In the genomic region with DNA sequence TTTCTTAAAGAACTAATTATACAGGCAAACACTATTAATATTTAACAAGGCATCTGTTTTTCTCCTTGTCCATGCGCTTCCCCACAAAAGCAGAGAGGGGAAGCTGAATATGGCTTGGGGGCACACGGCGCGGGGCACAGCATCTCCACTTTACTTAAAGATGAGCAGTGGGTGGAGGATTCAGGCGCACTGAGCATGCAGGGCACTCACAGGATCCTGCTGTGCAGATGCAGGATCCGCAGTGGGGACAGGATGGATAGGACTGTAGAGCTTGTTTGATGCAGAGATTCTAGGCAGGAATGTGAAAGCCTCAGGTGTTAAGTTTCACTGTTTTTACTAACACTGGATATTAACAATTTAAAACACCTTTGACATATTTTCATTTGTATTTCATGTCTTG, we compare ENCODE assay signal across 18 cellular contexts. TPM values are rescaled to one million over a fixed set of nuclear protein-coding genes. Genes with fewer than 3 reads are reported as not detected.
DNase-seq lines count a peak whose midpoint lies in the region; ATAC-seq and TF ChIP-seq lines count a peak whose summit lies in the region.
"Had no signal": no experiment of that assay in that cellular context is flagged by ENCODE, and none has a peak within 500 bp of the region (broad histone marks: within the 10 kb centered on the region; RNA-seq: fewer than 3 reads in every experiment).

No MANE protein-coding gene starts in this region.

- peak; percentile 82 for DNase-seq in COLO668 (lab: John Stamatoyannopoulos, UW; ENCODE audit: unreplicated experiment)
- DNase-seq in NCI-H748 treated with DMSO at 0.1 percent for 48 hours (lab: John Stamatoyannopoulos, UW) = peak; percentile 94
- no peak for DNase-seq in NCI-H1694 treated with DMSO at 0.1 percent for 48 hours (lab: John Stamatoyannopoulos, UW)
- DNase-seq in AG08395 (ENCODE audit: low spot score) = no peak
- no peak for DNase-seq in erythroblast (lab: John Stamatoyannopoulos, UW)
- no peak for DNase-seq in naive thymus-derived CD4-positive, alpha-beta T cell
- DNase-seq: activated naive CD8-positive, alpha-beta T cell treated with anti-CD3 and anti-CD28 coated beads, Interleukin-2, amount 10 ng/mL, durations not matched to agents 7 days and 5 days; activated T-cell treated with anti-CD3 and anti-CD28 coated beads, Interleukin-2, amount 50 U/mL, for 48 hours; Calu3; effector CD8-positive, alpha-beta T cell; Kasumi-1; NCI-H187; OCI-M1; stimulated activated CD4-positive, alpha-beta T cell treated with anti-CD3 and anti-CD28 coated beads, Interleukin-2, amount 100 ng/mL, for 48 hours had no signal

- H3K9me3 ChIP-seq in HEK293 (ENCODE audit: control insufficient read depth, insufficient read depth, low read depth, low read length) (no peaks in the 10 kb centered on the region), iPS-20b (ENCODE audit: insufficient read depth, low read depth, low read length) (no peaks in the 10 kb centered on the region)
- H3K9me3 ChIP-seq in naive thymus-derived CD4-positive, alpha-beta T cell (ENCODE audit: control insufficient read depth in 2 of 3, low read length in 3 of 3) = no peaks in the 10 kb centered on the region

- peak overlapping the region; percentile 54; the same call in 1 of the 2 replicates for H3K9ac ChIP-seq in iPS-20b (ENCODE audit: low read depth, low read length)

- intact Hi-C loops in naive thymus-derived CD4-positive, alpha-beta T cell (cut with micrococcal nuclease) = no loop called here

- no peak for TF ChIP-seq CTCF in HEK293 (tag by site-specific recombination; IDR thresholded peaks at IDR 0.05)

- H3K27me3 ChIP-seq in iPS-20b (ENCODE audit: insufficient read depth, low read length) = no peaks in the 10 kb centered on the region
- no peaks in the 10 kb centered on the region for H3K27me3 ChIP-seq in naive thymus-derived CD4-positive, alpha-beta T cell (ENCODE audit: control insufficient read depth in 2 of 2, insufficient read depth in 2 of 2, low read length in 2 of 2)

- no peaks in the 10 kb centered on the region for H3K9me3 Mint-ChIP-seq in naive thymus-derived CD4-positive, alpha-beta T cell
- H3K9me3 Mint-ChIP-seq: activated naive CD8-positive, alpha-beta T cell treated with anti-CD3 and anti-CD28 coated beads, Interleukin-2, amount 10 ng/mL, durations not matched to agents 7 days and 5 days; memory B cell had no signal

- H3K4me3 Mint-ChIP-seq in naive thymus-derived CD4-positive, alpha-beta T cell = no peak overlapping the region
- H3K4me3 Mint-ChIP-seq: activated naive CD8-positive, alpha-beta T cell treated with anti-CD3 and anti-CD28 coated beads, Interleukin-2, amount 10 ng/mL, durations not matched to agents 7 days and 5 days; memory B cell had no signal

- no peak overlapping the region for H3K27ac Mint-ChIP-seq in naive thymus-derived CD4-positive, alpha-beta T cell
- H3K27ac Mint-ChIP-seq: activated naive CD8-positive, alpha-beta T cell treated with anti-CD3 and anti-CD28 coated beads, Interleukin-2, amount 10 ng/mL, durations not matched to agents 7 days and 5 days; memory B cell had no signal

- POLR2A ChIA-PET in HEK293 (lab: Yijun Ruan, JAX) = no interaction called here
- POLR2A ChIA-PET in naive thymus-derived CD4-positive, alpha-beta T cell (lab: Charles Lee) = no interaction called here

- CTCF ChIA-PET in HEK293 (lab: Yijun Ruan, JAX) = interaction anchor here (0.5 to 0.6 kb wide), 4 partner anchors 12 to 1228 kb away, joined by 3 to 4 read pairs (median 3); no protein-coding TSS in a partner anchor
- CTCF ChIA-PET in naive thymus-derived CD4-positive, alpha-beta T cell (lab: Charles Lee) = interaction anchor here (0.8 kb wide), 1 partner anchor 58 kb away, joined by 3 read pairs; no protein-coding TSS in a partner anchor

- H3K4me3 ChIP-seq in HEK293 (ENCODE audit: low read depth, low read length) = no peak overlapping the region
- H3K4me3 ChIP-seq in iPS-20b (ENCODE audit: low read length) = peak overlapping the region; percentile 38; the same call in 1 of the 2 replicates
- no peak overlapping the region for H3K4me3 ChIP-seq in naive thymus-derived CD4-positive, alpha-beta T cell (ENCODE audit: low read length)

- peaks cover 2 to 41% (median 18%) of the 10 kb centered on the region in 7 donors for H3K4me1 Mint-ChIP-seq in naive thymus-derived CD4-positive, alpha-beta T cell
- H3K4me1 Mint-ChIP-seq: activated naive CD8-positive, alpha-beta T cell treated with anti-CD3 and anti-CD28 coated beads, Interleukin-2, amount 10 ng/mL, durations not matched to agents 7 days and 5 days had no signal

- H3K36me3 ChIP-seq in HEK293 (ENCODE audit: control insufficient read depth in 2 of 2, insufficient read depth in 1 of 2, low read length in 2 of 2) (no peaks in the 10 kb centered on the region), iPS-20b (ENCODE audit: insufficient read depth, low read depth, low read length) (no peaks in the 10 kb centered on the region)
- no peaks in the 10 kb centered on the region for H3K36me3 ChIP-seq in naive thymus-derived CD4-positive, alpha-beta T cell (ENCODE audit: control insufficient read depth in 2 of 3, insufficient read depth in 3 of 3, low read length in 3 of 3)

- peaks cover 0 to 4% (median 0%) of the 10 kb centered on the region in 5 donors for H3K36me3 Mint-ChIP-seq in naive thymus-derived CD4-positive, alpha-beta T cell
- H3K36me3 Mint-ChIP-seq: activated naive CD8-positive, alpha-beta T cell treated with anti-CD3 and anti-CD28 coated beads, Interleukin-2, amount 10 ng/mL, durations not matched to agents 7 days and 5 days had no signal

- no peak for TF ChIP-seq POLR2A in erythroblast (IDR thresholded peaks at IDR 0.05; ENCODE audit: low read length)

- ATAC-seq in naive thymus-derived CD4-positive, alpha-beta T cell = no peak
- ATAC-seq: sciatic nerve had no signal

- no peaks in the 10 kb centered on the region for H3K27me3 Mint-ChIP-seq in naive thymus-derived CD4-positive, alpha-beta T cell
- H3K27me3 Mint-ChIP-seq: activated naive CD8-positive, alpha-beta T cell treated with anti-CD3 and anti-CD28 coated beads, Interleukin-2, amount 10 ng/mL, durations not matched to agents 7 days and 5 days; memory B cell had no signal

- H3K27ac ChIP-seq in HEK293 (ENCODE audit: extremely low read depth, low read depth, low read length) (no peak overlapping the region), iPS-20b (ENCODE audit: low read length) (peak overlapping the region; percentile 65)
- no peak overlapping the region for H3K27ac ChIP-seq in naive thymus-derived CD4-positive, alpha-beta T cell (ENCODE audit: low read depth, low read length)

- H3K4me1 ChIP-seq in HEK293 (ENCODE audit: control insufficient read depth, insufficient read depth, low read length) (peaks cover 2% of the 10 kb centered on the region; the same call in 1 of the 2 replicates), iPS-20b (ENCODE audit: insufficient read depth, low read length) (peaks cover 47% of the 10 kb centered on the region)
- H3K4me1 ChIP-seq in naive thymus-derived CD4-positive, alpha-beta T cell (ENCODE audit: control insufficient read depth in 2 of 2, insufficient read depth in 2 of 2, low read length in 2 of 2) = no peaks in the 10 kb centered on the region

TF ChIP-seq in HEK293, 187 proteins besides CTCF, POLR2A, EP300 and RAD21:
- TF ChIP-seq ZNF600 (tag by site-specific recombination; IDR thresholded peaks at IDR 0.05) = peak; percentile 69
- no peak for TF ChIP-seq ZNF354C (tag by site-specific recombination; IDR thresholded peaks at IDR 0.05; ENCODE audit: borderline replicate concordance, low read depth)
- peak; percentile 72 for TF ChIP-seq ZBTB17 (tag by site-specific recombination; IDR thresholded peaks at IDR 0.05)
- TF ChIP-seq, protein P1, sequence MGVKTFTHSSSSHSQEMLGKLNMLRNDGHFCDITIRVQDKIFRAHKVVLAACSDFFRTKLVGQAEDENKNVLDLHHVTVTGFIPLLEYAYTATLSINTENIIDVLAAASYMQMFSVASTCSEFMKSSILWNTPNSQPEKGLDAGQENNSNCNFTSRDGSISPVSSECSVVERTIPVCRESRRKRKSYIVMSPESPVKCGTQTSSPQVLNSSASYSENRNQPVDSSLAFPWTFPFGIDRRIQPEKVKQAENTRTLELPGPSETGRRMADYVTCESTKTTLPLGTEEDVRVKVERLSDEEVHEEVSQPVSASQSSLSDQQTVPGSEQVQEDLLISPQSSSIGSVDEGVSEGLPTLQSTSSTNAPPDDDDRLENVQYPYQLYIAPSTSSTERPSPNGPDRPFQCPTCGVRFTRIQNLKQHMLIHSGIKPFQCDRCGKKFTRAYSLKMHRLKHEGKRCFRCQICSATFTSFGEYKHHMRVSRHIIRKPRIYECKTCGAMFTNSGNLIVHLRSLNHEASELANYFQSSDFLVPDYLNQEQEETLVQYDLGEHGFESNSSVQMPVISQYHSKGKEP (tag by site-specific recombination; IDR thresholded peaks at IDR 0.05) = peak; percentile 73
- TF ChIP-seq ZIC2 (tag by site-specific recombination; IDR thresholded peaks at IDR 0.05) = peak; percentile 86
- no peak for TF ChIP-seq ZNF138 (tag by site-specific recombination; IDR thresholded peaks at IDR 0.05; ENCODE audit: borderline replicate concordance)
- TF ChIP-seq ZNF214 (tag by site-specific recombination; IDR thresholded peaks at IDR 0.05; ENCODE audit: borderline replicate concordance) = no peak
TF ChIP-seq in HEK293: peak in this region for 4.

RNA-seq across cellular contexts. Expression of a gene that starts 43.3 kb away (rescaled TPM):
- 100 to 1,000 TPM in 1 of 5 experiments, 10 to 100 TPM in 4; 45.0 to 111 (median 79.8) TPM for total RNA-seq in naive thymus-derived CD4-positive, alpha-beta T cell
- polyA plus RNA-seq in naive thymus-derived CD4-positive, alpha-beta T cell = 1 to 10 TPM; 4.3 to 6.1 TPM

Comparison
In these comparisons a context has a peak if more than half of its experiments do, and no peak if none do; other contexts are left out.
1. DNase-seq: peak in COLO668 (single experiment) and NCI-H748 treated with DMSO at 0.1 percent for 48 hours (single experiment); none in NCI-H1694 treated with DMSO at 0.1 percent for 48 hours (single experiment), AG08395 (single experiment), erythroblast (0 of 2) and naive thymus-derived CD4-positive, alpha-beta T cell (0 of 9).